17 cellular contexts compared by ENCODE assay signal in the genomic region with DNA sequence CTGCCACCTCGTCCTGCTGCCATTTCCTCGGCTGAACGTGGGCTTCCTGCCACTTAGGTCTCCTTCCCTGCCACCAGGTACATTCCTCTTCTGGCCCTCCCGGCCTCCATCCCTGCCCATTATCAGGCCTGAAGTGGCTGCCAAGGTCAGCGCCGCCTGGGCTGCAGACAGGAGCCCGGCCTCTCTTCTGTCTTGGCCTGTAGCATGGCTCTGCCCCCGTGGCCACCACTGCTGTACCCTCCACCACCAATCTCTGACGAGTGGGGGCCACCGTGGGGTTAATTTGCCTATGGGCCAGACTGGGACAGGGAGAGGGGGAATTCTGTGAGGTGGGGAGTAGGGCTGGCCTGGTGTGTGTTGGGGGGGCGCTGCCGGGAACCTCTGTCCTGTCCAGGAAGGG. TPM values are rescaled to one million over a fixed set of nuclear protein-coding genes. Genes with fewer than 3 reads are reported as not detected.
DNase-seq lines count a peak whose midpoint lies in the region; ATAC-seq, FAIRE-seq and TF ChIP-seq lines count a peak whose summit lies in the region.
"Had no signal": no experiment of that assay in that cellular context is flagged by ENCODE, and none has a peak within 500 bp of the region (broad histone marks: within the 10 kb centered on the region; RNA-seq: fewer than 3 reads in every experiment).

No MANE protein-coding gene starts in this region.

- no peaks in the 10 kb centered on the region for H3K36me3 Mint-ChIP-seq in type B pancreatic cell

- H3K27me3 Mint-ChIP-seq in type B pancreatic cell, result peaks cover 80% of the 10 kb centered on the region

- 29 to 42% (median 37%) methylated on average over 12 of the region's 12 CpGs for WGBS in adrenal gland, 4 donors

- no peak for ATAC-seq in left cardiac atrium
- ATAC-seq: gastrocnemius medialis; stimulated activated naive CD8-positive, alpha-beta T cell treated with anti-CD3 and anti-CD28 coated beads, Interleukin-15, amount 100 ng/mL, for 72 hours had no signal

- peaks cover 23% of the 10 kb centered on the region for H3K4me1 Mint-ChIP-seq in type B pancreatic cell (ENCODE audit: unreplicated experiment)

- DNase-seq in left ventricle myocardium inferior, result no peak
- DNase-seq in left cardiac atrium, result no peak
- peak in 6 of 7 donors; percentile 43 to 70 (median 68) for DNase-seq in adrenal gland
- DNase-seq in type B pancreatic cell (ENCODE audit: extremely low spot score, unreplicated experiment), result no peak
- DNase-seq in GM19239 (ENCODE audit: insufficient read length, low spot score), result no peak
- no peak for DNase-seq in inferior parietal cortex (ENCODE audit: extremely low spot score)
- DNase-seq in DMS79 (lab: John Stamatoyannopoulos, UW), result no peak
- DNase-seq: activated CD8-positive, alpha-beta memory T cell treated with anti-CD3 and anti-CD28 coated beads, Interleukin-2, amount 50 U/mL, for 4 hours; gastrocnemius medialis; KG1; NCI-H1048; stimulated activated naive CD8-positive, alpha-beta T cell treated with anti-CD3 and anti-CD28 coated beads, Interleukin-15, amount 100 ng/mL, for 72 hours had no signal

- peaks cover 31% of the 10 kb centered on the region for H3K27me3 ChIP-seq in left ventricle myocardium inferior (ENCODE audit: low read depth)
- H3K27me3 ChIP-seq in adrenal gland, result peaks cover 4% of the 10 kb centered on the region

- H3K4me3 ChIP-seq in left ventricle myocardium inferior, result no peak overlapping the region
- H3K4me3 ChIP-seq in adrenal gland, result no peak overlapping the region
- H3K4me3 ChIP-seq in iPS-18c (ENCODE audit: insufficient read depth, low read depth, low read length), result peak overlapping the region; percentile 83
- H3K4me3 ChIP-seq: gastrocnemius medialis had no signal

- no peak for TF ChIP-seq POLR2A in adrenal gland (IDR thresholded peaks at IDR 0.05)

- peaks cover 70% of the 10 kb centered on the region for H3K4me1 ChIP-seq in left ventricle myocardium inferior
- peaks cover 38 to 50% of the 10 kb centered on the region in 2 donors for H3K4me1 ChIP-seq in adrenal gland (replicated peaks in 1 of 2)

- no peaks in the 10 kb centered on the region for H3K36me3 ChIP-seq in left ventricle myocardium inferior
- no peaks in the 10 kb centered on the region for H3K36me3 ChIP-seq in adrenal gland (replicated peaks in 1 of 2)
- H3K36me3 ChIP-seq: gastrocnemius medialis had no signal

- H3K27ac ChIP-seq in left ventricle myocardium inferior (replicated peaks), result peak overlapping the region; percentile 84
- H3K27ac ChIP-seq in adrenal gland, result peak overlapping the region in 3 of 5 donors; percentile 72 to 94 (median 81)
- H3K27ac ChIP-seq: C4-2B, gastrocnemius medialis had no signal

- peak overlapping the region; percentile 68 for H3K4me3 Mint-ChIP-seq in type B pancreatic cell
- H3K4me3 Mint-ChIP-seq: dendritic cell treated with granulocyte-macrophage colony-stimulating factor and Interleukin-4, amounts not matched to agents 40 ng/mL and 50 ng/mL, for 4 days had no signal

- H3K9me3 Mint-ChIP-seq in type B pancreatic cell, result no peaks in the 10 kb centered on the region
- H3K9me3 Mint-ChIP-seq: activated CD4-positive, alpha-beta T cell treated with anti-CD3 and anti-CD28 coated beads, Interleukin-2, amount 10 ng/mL, durations not matched to agents 24 days and 14 days; dendritic cell treated with granulocyte-macrophage colony-stimulating factor and Interleukin-4, amounts not matched to agents 40 ng/mL and 50 ng/mL, for 4 days; stimulated activated naive CD8-positive, alpha-beta T cell treated with anti-CD3 and anti-CD28 coated beads, Interleukin-15, amount 100 ng/mL, for 72 hours had no signal

- no peaks in the 10 kb centered on the region for H3K9me3 ChIP-seq in left ventricle myocardium inferior (replicated peaks)
- no peaks in the 10 kb centered on the region for H3K9me3 ChIP-seq in adrenal gland (replicated peaks in 1 of 3)
- H3K9me3 ChIP-seq in iPS-18c (ENCODE audit: control insufficient read depth, insufficient read depth, low read length), result no peaks in the 10 kb centered on the region
- H3K9me3 ChIP-seq: gastrocnemius medialis had no signal

- TF ChIP-seq CTCF in left ventricle myocardium inferior (IDR thresholded peaks at IDR 0.05; ENCODE audit: borderline replicate concordance) (no peak), adrenal gland (IDR thresholded peaks at IDR 0.05) (no peak), type B pancreatic cell (conservative IDR thresholded peaks at IDR 0.05) (no peak)

- intact Hi-C loops in left ventricle myocardium inferior (cut with micrococcal nuclease), result no loop called here
- intact Hi-C loops in left cardiac atrium (cut with DNase I), result no loop called here
- intact Hi-C loops in adrenal gland (cut with DNase I), result no loop called here

- FAIRE-seq in GM19239 (lab: Jason Lieb, UNC), result no peak
- FAIRE-seq: A204.1 had no signal

- H3K27ac Mint-ChIP-seq in type B pancreatic cell, result peak overlapping the region; percentile 31
- H3K27ac Mint-ChIP-seq: activated CD4-positive, alpha-beta T cell treated with anti-CD3 and anti-CD28 coated beads, Interleukin-2, amount 10 ng/mL, durations not matched to agents 24 days and 14 days; dendritic cell treated with granulocyte-macrophage colony-stimulating factor and Interleukin-4, amounts not matched to agents 40 ng/mL and 50 ng/mL, for 4 days; stimulated activated naive CD8-positive, alpha-beta T cell treated with anti-CD3 and anti-CD28 coated beads, Interleukin-15, amount 100 ng/mL, for 72 hours had no signal

RNA-seq across cellular contexts. Expression of a gene that starts 2.0 kb away (rescaled TPM):
- total RNA-seq in left ventricle myocardium inferior (17.1 TPM), left cardiac atrium (10 to 100 TPM; 14.5 to 14.8 TPM), adrenal gland (10 to 100 TPM; 26.3 to 58.8 (median 36.3) TPM), type B pancreatic cell (ENCODE audit: low replicate concordance) (21.6 and 24.8 TPM in 2 replicates)
- 10 to 100 TPM; 13.2 to 30.8 (median 23.6) TPM for polyA plus RNA-seq in adrenal gland

RNA-seq across cellular contexts. Expression of a gene that starts 32.1 kb away (rescaled TPM):
- total RNA-seq in left ventricle myocardium inferior (8.4 TPM), left cardiac atrium (10 to 100 TPM in 1 of 2 donors, 1 to 10 TPM in 1; 9.9 to 10.7 TPM), adrenal gland (10 to 100 TPM in 5 of 8 donors, 1 to 10 TPM in 3; 7.9 to 20.6 (median 14.2) TPM), type B pancreatic cell (ENCODE audit: low replicate concordance) (12.7 and 24.2 TPM in 2 replicates)
- polyA plus RNA-seq in adrenal gland, result 10 to 100 TPM in 1 of 3 donors, 1 to 10 TPM in 2; 5.0 to 11.0 (median 6.7) TPM

RNA-seq across cellular contexts. Expression of a gene that starts 33.1 kb away (rescaled TPM):
- total RNA-seq in left ventricle myocardium inferior, result 106 TPM
- total RNA-seq in left cardiac atrium, result 10 to 100 TPM; 58.4 to 63.4 TPM
- 100 to 1,000 TPM; 120 to 252 (median 169) TPM for total RNA-seq in adrenal gland
- 10 to 100 TPM; 61.0 to 92.4 (median 62.6) TPM for polyA plus RNA-seq in adrenal gland
- total RNA-seq in type B pancreatic cell (ENCODE audit: low replicate concordance), result 31.9 and 86.6 TPM in 2 replicates

RNA-seq across cellular contexts. Expression of a gene that starts 56.2 kb away (rescaled TPM):
- 9.0 TPM for total RNA-seq in left ventricle myocardium inferior
- total RNA-seq in left cardiac atrium, result 1 to 10 TPM; 7.2 to 8.0 TPM
- 10 to 100 TPM in 4 of 8 donors, 1 to 10 TPM in 4; 4.0 to 16.5 (median 10.4) TPM for total RNA-seq in adrenal gland
- 10 to 100 TPM in 1 of 3 donors, 1 to 10 TPM in 2; 7.0 to 21.9 (median 9.2) TPM for polyA plus RNA-seq in adrenal gland
- 24.1 and 52.2 TPM in 2 replicates for total RNA-seq in type B pancreatic cell (ENCODE audit: low replicate concordance)

Comparison
In these comparisons a context has a peak if more than half of its experiments do, and no peak if none do; other contexts are left out.
1. DNase-seq: peak in adrenal gland (6 of 7); none in left ventricle myocardium inferior (single experiment), left cardiac atrium (single experiment), type B pancreatic cell (single experiment), GM19239 (single experiment), inferior parietal cortex (single experiment) and DMS79 (single experiment).